28 cellular contexts compared by ENCODE assay signal in the genomic region with DNA sequence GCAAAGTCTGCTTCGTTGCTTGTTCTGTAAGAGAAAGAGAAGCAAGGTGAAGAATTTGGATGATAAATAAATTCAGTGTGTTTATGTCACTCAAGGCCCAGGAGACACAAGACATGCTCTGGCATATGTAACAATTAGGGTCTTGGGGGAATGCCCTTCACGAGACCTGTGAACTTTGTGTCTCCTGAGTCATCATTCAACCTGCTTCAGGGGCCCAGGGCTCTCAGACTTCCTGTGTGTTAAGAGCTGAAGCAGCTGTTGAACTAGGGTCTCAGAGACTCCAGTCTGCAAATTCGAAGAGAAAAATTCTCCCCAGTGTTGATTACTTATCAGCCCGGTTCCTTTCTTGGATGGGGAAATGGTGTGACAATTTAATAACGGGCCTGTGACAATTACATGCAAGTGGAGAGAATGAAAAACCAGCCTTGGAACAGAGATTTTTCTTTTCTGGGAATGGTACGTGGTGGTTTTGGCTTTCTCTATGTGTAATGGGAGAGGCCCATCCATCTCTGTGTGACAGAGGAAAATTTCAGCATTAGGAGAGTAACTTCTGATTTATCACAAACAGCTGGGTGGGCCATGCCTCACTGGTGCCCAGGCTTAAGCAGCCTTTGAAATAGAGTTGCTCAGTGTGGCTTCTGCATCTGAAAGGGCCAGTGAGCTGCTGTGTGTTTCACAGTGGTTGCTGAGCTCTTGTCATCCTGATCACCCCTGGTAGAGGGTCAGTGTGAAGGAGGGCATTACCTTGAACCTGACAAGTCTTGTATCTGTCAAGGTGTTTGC. TPM values are rescaled to one million over a fixed set of nuclear protein-coding genes. Genes with fewer than 3 reads are reported as not detected.
A peak's percentile ranks its signal among the peaks of the same experiment; 100 is the strongest.
DNase-seq lines count a peak whose midpoint lies in the region; ATAC-seq and TF ChIP-seq lines count a peak whose summit lies in the region.
"Had no signal": no experiment of that assay in that cellular context is flagged by ENCODE, and none has a peak within 500 bp of the region (broad histone marks: within the 10 kb centered on the region; RNA-seq: fewer than 3 reads in every experiment).

No MANE protein-coding gene starts in this region.

- H3K27me3 Mint-ChIP-seq in activated CD8-positive, alpha-beta T cell treated with anti-CD3 and anti-CD28 coated beads for 36 hours, result peaks cover 4% of the 10 kb centered on the region
- H3K27me3 Mint-ChIP-seq in activated CD8-positive, alpha-beta T cell treated with anti-CD3 and anti-CD28 coated beads, Interleukin-2, amount 10 ng/mL, durations not matched to agents 7 days and 5 days (ENCODE audit: low read depth), result no peaks in the 10 kb centered on the region
- H3K27me3 Mint-ChIP-seq in WTC11 (ENCODE audit: low read depth) (no peaks in the 10 kb centered on the region), mesothelial cell of epicardium (ENCODE audit: low read depth) (no peaks in the 10 kb centered on the region)

- no peaks in the 10 kb centered on the region for H3K9me3 Mint-ChIP-seq in activated CD8-positive, alpha-beta T cell treated with anti-CD3 and anti-CD28 coated beads for 36 hours
- no peaks in the 10 kb centered on the region for H3K9me3 Mint-ChIP-seq in activated CD8-positive, alpha-beta T cell treated with anti-CD3 and anti-CD28 coated beads, Interleukin-2, amount 10 ng/mL, durations not matched to agents 7 days and 5 days (ENCODE audit: insufficient read depth)
- H3K9me3 Mint-ChIP-seq in WTC11 (no peaks in the 10 kb centered on the region), mesothelial cell of epicardium (no peaks in the 10 kb centered on the region)
- H3K9me3 Mint-ChIP-seq: activated CD4-positive, alpha-beta T cell treated with anti-CD3 and anti-CD28 coated beads, Interleukin-2, amount 10 ng/mL, durations not matched to agents 24 days and 14 days; activated T-helper 2 cell treated with anti-CD3 and anti-CD28 coated beads, Interferon-gamma antibody, Interleukin-2, Interleukin-4, amounts not matched to agents 10 μg/mL and 5 μg/mL and 100 μg/mL, durations not matched to agents 14 hours and 24 hours and 36 hours; stimulated activated naive B cell treated with anti-CD40 and anti-IgM and Interleukin-4, amounts not matched to agents 10 μg/mL and 1 μg/mL and 100 μg/mL, for 72 hours had no signal

- no peak overlapping the region for H3K27ac Mint-ChIP-seq in activated CD8-positive, alpha-beta T cell treated with anti-CD3 and anti-CD28 coated beads for 36 hours
- no peak overlapping the region for H3K27ac Mint-ChIP-seq in activated CD8-positive, alpha-beta T cell treated with anti-CD3 and anti-CD28 coated beads, Interleukin-2, amount 10 ng/mL, durations not matched to agents 7 days and 5 days
- H3K27ac Mint-ChIP-seq in WTC11 (0 out of 2 replicates have a peak overlapping the region, but pooled peaks have one; percentile 48), mesothelial cell of epicardium (peak overlapping the region; percentile 91)
- H3K27ac Mint-ChIP-seq: activated CD4-positive, alpha-beta T cell treated with anti-CD3 and anti-CD28 coated beads, Interleukin-2, amount 10 ng/mL, durations not matched to agents 24 days and 14 days; activated naive CD8-positive, alpha-beta T cell; activated T-helper 2 cell treated with anti-CD3 and anti-CD28 coated beads, Interferon-gamma antibody, Interleukin-2, Interleukin-4, amounts not matched to agents 10 μg/mL and 5 μg/mL and 100 μg/mL, durations not matched to agents 14 hours and 24 hours and 36 hours; stimulated activated naive B cell treated with anti-CD40 and anti-IgM and Interleukin-4, amounts not matched to agents 10 μg/mL and 1 μg/mL and 100 μg/mL, for 72 hours had no signal

- DNase-seq in activated CD8-positive, alpha-beta T cell treated with anti-CD3 and anti-CD28 coated beads for 36 hours, result peak; percentile 36
- no peak for DNase-seq in activated CD8-positive, alpha-beta T cell treated with anti-CD3 and anti-CD28 coated beads, Interleukin-2, amount 10 ng/mL, durations not matched to agents 7 days and 5 days
- no peak for DNase-seq in WTC11 (ENCODE audit: low spot score)
- no peak for DNase-seq in mesothelial cell of epicardium (ENCODE audit: low spot score in 2 of 2, unreplicated experiment in 2 of 2)
- no peak for DNase-seq in transverse colon
- no peak for DNase-seq in MG63
- DNase-seq in RKO (ENCODE audit: low spot score), result no peak
- DNase-seq in middle frontal gyrus (ENCODE audit: extremely low spot score, low spot score), result no peak
- DNase-seq: 8988T; activated CD4-positive, alpha-beta T cell treated with anti-CD3 and anti-CD28 coated beads, Interleukin-2, amount 10 ng/mL, durations not matched to agents 24 days and 14 days; Caco-2; DMS79 treated with DMSO at 0.1 percent for 48 hours; effector memory CD4-positive, alpha-beta T cell; esophagus squamous epithelium; kidney glomerular epithelial cell; midbrain; NCI-H1417 treated with DMSO at 0.1 percent for 48 hours; stimulated activated CD4-positive, alpha-beta T cell treated with anti-CD3 and anti-CD28 coated beads, Interleukin-2, amount 100 ng/mL, for 48 hours; stimulated activated naive B cell treated with anti-CD40 and anti-IgM and Interleukin-4, amounts not matched to agents 10 μg/mL and 1 μg/mL and 100 μg/mL, for 72 hours had no signal

- intact Hi-C loops in activated CD8-positive, alpha-beta T cell treated with anti-CD3 and anti-CD28 coated beads for 36 hours (cut with micrococcal nuclease), result no loop called here
- intact Hi-C loops in transverse colon (cut with DNase I; ENCODE audit: low total_unique reads), result no loop called here

- TF ChIP-seq POLR2A in transverse colon (IDR thresholded peaks at IDR 0.05), result no peak

- H3K4me3 ChIP-seq in transverse colon (no peak overlapping the region), MG63 (no peak overlapping the region)
- H3K4me3 ChIP-seq: esophagus squamous epithelium, SK-N-MC, thoracic aorta had no signal

- H3K27me3 ChIP-seq in transverse colon (no peaks in the 10 kb centered on the region), MG63 (no peaks in the 10 kb centered on the region)
- H3K27me3 ChIP-seq: BE2C had no signal

- H3K36me3 Mint-ChIP-seq in activated CD8-positive, alpha-beta T cell treated with anti-CD3 and anti-CD28 coated beads for 36 hours (ENCODE audit: low read depth), result no peaks in the 10 kb centered on the region
- H3K36me3 Mint-ChIP-seq in activated CD8-positive, alpha-beta T cell treated with anti-CD3 and anti-CD28 coated beads, Interleukin-2, amount 10 ng/mL, durations not matched to agents 7 days and 5 days (ENCODE audit: low read depth), result no peaks in the 10 kb centered on the region
- H3K36me3 Mint-ChIP-seq in WTC11 (no peaks in the 10 kb centered on the region), mesothelial cell of epicardium (no peaks in the 10 kb centered on the region)
- H3K36me3 Mint-ChIP-seq: activated naive CD8-positive, alpha-beta T cell; stimulated activated naive B cell treated with anti-CD40 and anti-IgM and Interleukin-4, amounts not matched to agents 10 μg/mL and 1 μg/mL and 100 μg/mL, for 72 hours had no signal

- TF ChIP-seq EP300 in transverse colon (IDR thresholded peaks at IDR 0.05; ENCODE audit: low read depth), result no peak

- in situ Hi-C loops in transverse colon (cut with MboI; ENCODE audit: low pct_ligation_motif_present in 1 of 4, low pct_unique_long_range_greater_than_20kb in 1 of 4, low sequenced_read_pairs in 3 of 4), result no loop called here

- 71 to 100% methylated on average over 1 to 6 of the region's 6 CpGs for WGBS in transverse colon (ENCODE audit: low coverage in 1 of 2), 2 donors

- TF ChIP-seq CTCF in activated CD8-positive, alpha-beta T cell treated with anti-CD3 and anti-CD28 coated beads for 36 hours (IDR thresholded peaks at IDR 0.05), result no peak
- TF ChIP-seq CTCF in WTC11 (IDR thresholded peaks at IDR 0.05), result no peak
- no peak for TF ChIP-seq CTCF in mesothelial cell of epicardium (IDR thresholded peaks at IDR 0.05; ENCODE audit: unreplicated experiment)
- TF ChIP-seq CTCF in transverse colon (IDR thresholded peaks at IDR 0.05), result no peak

- H3K4me3 Mint-ChIP-seq in activated CD8-positive, alpha-beta T cell treated with anti-CD3 and anti-CD28 coated beads for 36 hours, result no peak overlapping the region
- H3K4me3 Mint-ChIP-seq in activated CD8-positive, alpha-beta T cell treated with anti-CD3 and anti-CD28 coated beads, Interleukin-2, amount 10 ng/mL, durations not matched to agents 7 days and 5 days, result no peak overlapping the region
- no peak overlapping the region for H3K4me3 Mint-ChIP-seq in WTC11
- no peak overlapping the region for H3K4me3 Mint-ChIP-seq in mesothelial cell of epicardium
- H3K4me3 Mint-ChIP-seq: activated CD4-positive, alpha-beta T cell treated with anti-CD3 and anti-CD28 coated beads, Interleukin-2, amount 10 ng/mL, durations not matched to agents 24 days and 14 days; activated naive CD8-positive, alpha-beta T cell; stimulated activated naive B cell treated with anti-CD40 and anti-IgM and Interleukin-4, amounts not matched to agents 10 μg/mL and 1 μg/mL and 100 μg/mL, for 72 hours had no signal

- H3K9me3 ChIP-seq in transverse colon, result no peaks in the 10 kb centered on the region
- H3K9me3 ChIP-seq in MG63, result no peaks in the 10 kb centered on the region
- H3K9me3 ChIP-seq: BE2C, Caco-2, esophagus squamous epithelium, thoracic aorta had no signal

- peaks cover 0 to 21% (median 20%) of the 10 kb centered on the region in 4 donors for H3K4me1 ChIP-seq in transverse colon

- H3K27ac ChIP-seq in transverse colon, result peak overlapping the region in 3 of 4 donors; percentile 0 to 8 (median 4)
- H3K27ac ChIP-seq: esophagus squamous epithelium, HL-60, SK-N-MC, thoracic aorta had no signal

- H3K36me3 ChIP-seq in transverse colon (no peaks in the 10 kb centered on the region), MG63 (no peaks in the 10 kb centered on the region)
- H3K36me3 ChIP-seq: BE2C, esophagus squamous epithelium, thoracic aorta had no signal

- peaks cover 15% of the 10 kb centered on the region for H3K4me1 Mint-ChIP-seq in activated CD8-positive, alpha-beta T cell treated with anti-CD3 and anti-CD28 coated beads for 36 hours (ENCODE audit: low read depth)
- H3K4me1 Mint-ChIP-seq in activated CD8-positive, alpha-beta T cell treated with anti-CD3 and anti-CD28 coated beads, Interleukin-2, amount 10 ng/mL, durations not matched to agents 7 days and 5 days (ENCODE audit: low read depth), result peaks cover 3% of the 10 kb centered on the region
- peaks cover 43% of the 10 kb centered on the region for H3K4me1 Mint-ChIP-seq in WTC11
- H3K4me1 Mint-ChIP-seq in mesothelial cell of epicardium, result peaks cover 74% of the 10 kb centered on the region
- H3K4me1 Mint-ChIP-seq: activated CD4-positive, alpha-beta T cell treated with anti-CD3 and anti-CD28 coated beads, Interleukin-2, amount 10 ng/mL, durations not matched to agents 24 days and 14 days; stimulated activated naive B cell treated with anti-CD40 and anti-IgM and Interleukin-4, amounts not matched to agents 10 μg/mL and 1 μg/mL and 100 μg/mL, for 72 hours had no signal

- peak; percentile 62 for ATAC-seq in activated CD8-positive, alpha-beta T cell treated with anti-CD3 and anti-CD28 coated beads for 36 hours
- ATAC-seq in activated CD8-positive, alpha-beta T cell treated with anti-CD3 and anti-CD28 coated beads, Interleukin-2, amount 10 ng/mL, durations not matched to agents 7 days and 5 days, result no peak
- ATAC-seq in WTC11, result peak; percentile 40
- ATAC-seq: stimulated activated naive B cell treated with anti-CD40 and anti-IgM and Interleukin-4, amounts not matched to agents 10 μg/mL and 1 μg/mL and 100 μg/mL, for 72 hours had no signal

- POLR2A ChIA-PET in activated CD8-positive, alpha-beta T cell treated with anti-CD3 and anti-CD28 coated beads for 36 hours (lab: Charles Lee), result no interaction called here
- POLR2A ChIA-PET in activated CD8-positive, alpha-beta T cell treated with anti-CD3 and anti-CD28 coated beads, Interleukin-2, amount 10 ng/mL, durations not matched to agents 7 days and 5 days (lab: Charles Lee), result no interaction called here
- POLR2A ChIA-PET in WTC11 (lab: Charles Lee), result interaction anchor here (1.3 kb wide), 1 partner anchor 22 kb away, joined by 5 read pairs; a partner anchor contains a TSS

- CTCF ChIA-PET in activated CD8-positive, alpha-beta T cell treated with anti-CD3 and anti-CD28 coated beads for 36 hours (lab: Charles Lee), result interaction anchor here (0.6 to 1.4 kb wide), 3 partner anchors 11 to 707 kb away, joined by 3 read pairs; no protein-coding TSS in a partner anchor
- CTCF ChIA-PET in activated CD8-positive, alpha-beta T cell treated with anti-CD3 and anti-CD28 coated beads, Interleukin-2, amount 10 ng/mL, durations not matched to agents 7 days and 5 days (lab: Charles Lee), result no interaction called here
- CTCF ChIA-PET in WTC11 (lab: Charles Lee), result interaction anchor here (1.4 to 2.2 kb wide), 3 partner anchors 21 to 201 kb away, joined by 5 to 8 read pairs (median 7); no protein-coding TSS in a partner anchor

RNA-seq across cellular contexts. Expression of a gene that starts 22.4 kb away (rescaled TPM):
- total RNA-seq in activated CD8-positive, alpha-beta T cell treated with anti-CD3 and anti-CD28 coated beads for 36 hours, result under 1 TPM; 0.20 to 0.27 TPM
- under 1 TPM; 0.21 to 0.24 TPM for total RNA-seq in activated CD8-positive, alpha-beta T cell treated with anti-CD3 and anti-CD28 coated beads, Interleukin-2, amount 10 ng/mL, durations not matched to agents 7 days and 5 days
- total RNA-seq in WTC11 (2021), result 5.0 to 7.0 TPM (median 6.1 TPM) in 3 replicates
- 58.8 to 61.4 TPM (median 60.6 TPM) in 3 replicates for total RNA-seq in mesothelial cell of epicardium
- 1 to 10 TPM; 1.8 to 6.7 (median 3.9) TPM for total RNA-seq in transverse colon
- total RNA-seq in MG63 (2014; rRNA removed; shearing (Covaris generic); ENCODE audit: low replicate concordance), result 0.20 and 0.23 TPM in 2 replicates
- total RNA-seq: MCF 10A; pulmonary artery endothelial cell; T-helper 2 cell treated with Interferon-gamma antibody and Interleukin-4, amounts not matched to agents 100 ng/mL and 5 ng/mL, for 36 hours had no signal

Comparison
In these comparisons a context has a peak if more than half of its experiments do, and no peak if none do; other contexts are left out.
1. H3K27ac Mint-ChIP-seq: peak in WTC11 (single experiment) and mesothelial cell of epicardium (single experiment); none in activated CD8-positive, alpha-beta T cell treated with anti-CD3 and anti-CD28 coated beads for 36 hours (single experiment) and activated CD8-positive, alpha-beta T cell treated with anti-CD3 and anti-CD28 coated beads, Interleukin-2, amount 10 ng/mL, durations not matched to agents 7 days and 5 days (single experiment).